ENCODE assay signal across 8 cellular contexts in the genomic region with DNA sequence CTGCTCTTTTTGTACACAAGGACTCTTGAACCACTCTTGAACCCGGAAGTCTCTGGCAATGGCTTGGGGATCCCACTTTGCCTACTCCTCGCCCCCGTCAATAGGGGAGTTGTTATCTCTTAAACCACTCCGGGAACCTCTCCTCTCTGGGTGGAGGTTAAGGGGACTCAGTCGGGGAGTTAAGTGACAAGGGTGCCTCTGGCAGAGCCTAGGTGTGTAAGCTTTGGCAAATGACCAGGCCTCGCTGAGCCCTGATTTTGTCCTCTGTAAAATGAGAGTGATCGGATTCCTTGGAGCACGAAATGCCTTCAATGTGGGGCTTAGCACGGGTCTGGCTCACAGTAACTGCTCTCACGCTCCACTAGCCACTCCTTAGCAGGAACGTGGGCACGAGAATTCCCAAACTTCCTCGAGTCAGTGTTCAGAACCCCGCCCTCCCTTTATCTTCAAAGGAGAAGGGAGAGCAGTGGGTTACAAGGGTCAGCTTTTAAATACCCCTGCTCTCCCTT.
DNase-seq lines count a peak whose midpoint lies in the region; ATAC-seq and TF ChIP-seq lines count a peak whose summit lies in the region.

No MANE protein-coding gene starts in this region.

- ATAC-seq in DND-41 (ENCODE audit: insufficient read depth, low read depth) (no peak), GM18870 (IDR thresholded peaks at IDR 0.05; ENCODE audit: unreplicated experiment) (no peak)

- peak overlapping the region; percentile 77 for H3K4me2 ChIP-seq in DND-41 (ENCODE audit: insufficient read depth, low read length)
- peak overlapping the region; percentile 93 for H3K4me2 ChIP-seq in PC-9
- peak overlapping the region; percentile 60 for H3K4me2 ChIP-seq in parathyroid adenoma (ENCODE audit: low read length)

- TF ChIP-seq CTCF in DND-41 (IDR thresholded peaks at IDR 0.05; ENCODE audit: borderline replicate concordance, extremely low read depth, low read length, poor library complexity, severe bottlenecking) (no peak), PC-9 (conservative IDR thresholded peaks at IDR 0.05) (no peak), epithelial cell of proximal tubule (conservative IDR thresholded peaks at IDR 0.05; ENCODE audit: low read depth, low read length) (no peak), parathyroid adenoma (IDR thresholded peaks at IDR 0.05) (no peak)

- CTCF ChIA-PET in PC-9 (lab: Charles Lee), result interaction anchor here (0.6 to 1.5 kb wide), 7 partner anchors 93 to 343 kb away, joined by 3 to 15 read pairs (median 6); no protein-coding TSS in a partner anchor

- no peaks in the 10 kb centered on the region for H3K36me3 ChIP-seq in DND-41 (ENCODE audit: insufficient read depth, low read length)
- no peaks in the 10 kb centered on the region for H3K36me3 ChIP-seq in PC-9 (ENCODE audit: low read depth)
- no peaks in the 10 kb centered on the region for H3K36me3 ChIP-seq in parathyroid adenoma (ENCODE audit: control insufficient read depth, insufficient read depth, low read length)

- H3K4me1 ChIP-seq in DND-41 (ENCODE audit: insufficient read depth, low read length), result peaks cover 38% of the 10 kb centered on the region
- H3K4me1 ChIP-seq in PC-9 (replicated peaks; ENCODE audit: insufficient read depth), result peaks cover 23% of the 10 kb centered on the region
- H3K4me1 ChIP-seq in parathyroid adenoma, result no peaks in the 10 kb centered on the region

- H2AFZ ChIP-seq in DND-41 (ENCODE audit: low read depth, low read length) (peak overlapping the region; percentile 77), PC-9 (peak overlapping the region; percentile 93), parathyroid adenoma (peak overlapping the region; percentile 85)

- no peaks in the 10 kb centered on the region for H3K9me3 ChIP-seq in DND-41 (ENCODE audit: insufficient read depth, low read length, severe bottlenecking)
- no peaks in the 10 kb centered on the region for H3K9me3 ChIP-seq in PC-9 (ENCODE audit: insufficient read depth, low read depth)
- no peaks in the 10 kb centered on the region for H3K9me3 ChIP-seq in parathyroid adenoma (ENCODE audit: control insufficient read depth, low read length)

- H3K4me3 ChIP-seq in DND-41 (ENCODE audit: low read depth in 1 of 2, low read length in 2 of 2), result peak overlapping the region in 1 of 2 experiments; percentile 66; a peak in 3 of 4 replicates
- H3K4me3 ChIP-seq in PC-9, result peak overlapping the region; percentile 64; the same call in 1 of the 2 replicates
- peak overlapping the region; percentile 42 for H3K4me3 ChIP-seq in epithelial cell of proximal tubule (ENCODE audit: low read depth, low read length)
- peak overlapping the region; percentile 41 for H3K4me3 ChIP-seq in parathyroid adenoma (ENCODE audit: low read depth, low read length)

- no peaks in the 10 kb centered on the region for H4K20me1 ChIP-seq in DND-41 (ENCODE audit: insufficient read depth, low read length)
- H4K20me1 ChIP-seq in PC-9 (ENCODE audit: insufficient read depth), result no peaks in the 10 kb centered on the region

- peak overlapping the region; percentile 22; the same call in 1 of the 2 replicates for H3K27ac ChIP-seq in DND-41 (ENCODE audit: low read length)
- H3K27ac ChIP-seq in PC-9, result 0 out of 2 replicates have a peak overlapping the region, but pooled peaks have one; percentile 13
- H3K27ac ChIP-seq in parathyroid adenoma, result peak overlapping the region; percentile 63

- H3K79me2 ChIP-seq in DND-41 (ENCODE audit: insufficient read depth, low read length), result no peaks in the 10 kb centered on the region
- H3K79me2 ChIP-seq in PC-9 (ENCODE audit: low read depth), result no peaks in the 10 kb centered on the region
- no peaks in the 10 kb centered on the region for H3K79me2 ChIP-seq in parathyroid adenoma

- no peaks in the 10 kb centered on the region for H3F3A ChIP-seq in PC-9 (ENCODE audit: insufficient read depth, low read depth)

- POLR2A ChIA-PET in PC-9 (lab: Charles Lee; ENCODE audit: unreplicated experiment), result no interaction called here

- intact Hi-C loops in PC-9 (cut with micrococcal nuclease; ENCODE audit: unreplicated experiment), result loop anchor here (1.0 to 2.0 kb wide), 3 partner anchors 189 to 343 kb away; no protein-coding TSS in a partner anchor

- H3K9me2 ChIP-seq in PC-9 (ENCODE audit: insufficient read depth), result no peaks in the 10 kb centered on the region

- peak overlapping the region; percentile 72 for H3K9ac ChIP-seq in DND-41 (ENCODE audit: low read depth, low read length)
- no peak overlapping the region for H3K9ac ChIP-seq in parathyroid adenoma

- DNase-seq in DND-41 (no peak), PC-9 (no peak), epithelial cell of proximal tubule (ENCODE audit: low read depth) (no peak), NCI-H510A (lab: John Stamatoyannopoulos, UW) (no peak), NCI-H345 treated with DMSO at 0.1 percent for 48 hours (lab: John Stamatoyannopoulos, UW; ENCODE audit: unreplicated experiment) (no peak), DMS 273 treated with DMSO at 0.1 percent for 48 hours (lab: John Stamatoyannopoulos, UW) (no peak)

- no peaks in the 10 kb centered on the region for H3K27me3 ChIP-seq in DND-41 (ENCODE audit: insufficient read depth, low read length, poor library complexity)
- no peaks in the 10 kb centered on the region for H3K27me3 ChIP-seq in PC-9 (ENCODE audit: insufficient read depth, low read depth)
- H3K27me3 ChIP-seq in parathyroid adenoma (ENCODE audit: control insufficient read depth, insufficient read depth, low read length), result no peaks in the 10 kb centered on the region

- BruUV-seq in PC-9 (replicated peaks; lab: Mats Ljungman, UMichigan), result no TSS peak

Comparison
In these comparisons a context has a peak if more than half of its experiments do, and no peak if none do; other contexts are left out.
1. H3K27ac ChIP-seq: peak in every context shown above with its lines; median percentile 63 in parathyroid adenoma; 22 in DND-41; 13 in PC-9.